18 cellular contexts compared by ENCODE assay signal in the genomic region with DNA sequence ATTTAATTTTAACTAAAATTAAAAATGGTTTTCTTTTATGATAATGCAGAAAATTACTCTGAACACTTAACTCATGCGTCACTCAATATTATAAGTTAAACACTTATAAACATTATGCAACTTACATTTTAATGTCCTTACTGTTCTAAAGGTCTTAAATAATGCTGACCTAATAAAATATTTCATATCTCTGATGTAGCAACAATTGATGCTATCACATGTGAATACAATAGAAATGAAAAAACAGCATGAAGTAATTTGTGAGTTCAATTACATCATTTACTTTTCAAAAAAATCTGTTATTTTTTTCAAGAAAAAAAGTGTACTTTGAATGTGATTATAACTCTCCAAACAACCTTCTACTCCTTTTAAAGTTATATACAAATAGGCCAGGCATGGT. TPM values are rescaled to one million over a fixed set of nuclear protein-coding genes. Genes with fewer than 3 reads are reported as not detected.
DNase-seq lines count a peak whose midpoint lies in the region; ATAC-seq and TF ChIP-seq lines count a peak whose summit lies in the region.
"Had no signal": no experiment of that assay in that cellular context is flagged by ENCODE, and none has a peak within 500 bp of the region (broad histone marks: within the 10 kb centered on the region; RNA-seq: fewer than 3 reads in every experiment).

No MANE protein-coding gene starts in this region.

- no peak overlapping the region for H3K4me3 Mint-ChIP-seq in activated CD4-positive, alpha-beta T cell treated with anti-CD3 and anti-CD28 coated beads for 36 hours
- H3K4me3 Mint-ChIP-seq: B cell; CD4-positive, alpha-beta T cell; GM23338 had no signal

- in situ Hi-C loops in IMR-90 (cut with MboI; ENCODE audit: low sequenced_read_pairs) = no loop called here

- H3K27ac ChIP-seq in SK-N-SH (ENCODE audit: low read depth in 2 of 2, low read length in 1 of 2) = no peak overlapping the region
- no peak overlapping the region for H3K27ac ChIP-seq in IMR-90 (ENCODE audit: insufficient read depth, low read length)
- H3K27ac ChIP-seq in smooth muscle cell (ENCODE audit: low read depth) = no peak overlapping the region
- H3K27ac ChIP-seq: 22Rv1 had no signal

- H2AFZ ChIP-seq in SK-N-SH (ENCODE audit: low read depth) (no peak overlapping the region), IMR-90 (replicated peaks; ENCODE audit: low read length, poor library complexity) (no peak overlapping the region), smooth muscle cell (ENCODE audit: low read depth) (no peak overlapping the region)
- H2AFZ ChIP-seq: GM23338 had no signal

- no peak for ATAC-seq in SK-N-SH treated with all-trans-retinoic acid at 6 μM for 48 hours
- ATAC-seq in IMR-90 (ENCODE audit: low read depth) = no peak
- ATAC-seq in HG03469 (IDR thresholded peaks at IDR 0.05; ENCODE audit: unreplicated experiment) = no peak
- no peak for ATAC-seq in GM19467 (IDR thresholded peaks at IDR 0.05; ENCODE audit: unreplicated experiment)
- ATAC-seq in activated CD4-positive, alpha-beta T cell treated with anti-CD3 and anti-CD28 coated beads for 36 hours = no peak
- ATAC-seq: GM12878, GM23338 had no signal

- no peak for DNase-seq in SK-N-SH
- DNase-seq in IMR-90 = no peak
- DNase-seq in fibroblast of pulmonary artery (ENCODE audit: low read depth) = peak; percentile 31
- DNase-seq in smooth muscle cell (lab: John Stamatoyannopoulos, UW; ENCODE audit: unreplicated experiment) = no peak
- no peak for DNase-seq in activated CD4-positive, alpha-beta T cell treated with anti-CD3 and anti-CD28 coated beads for 36 hours
- DNase-seq: C1 segment of cervical spinal cord; Calu3; CD4-positive, alpha-beta T cell; DMS 273 treated with DMSO at 0.1 percent for 48 hours; H7; KBM-7 had no signal

- no peak overlapping the region for H3K4me2 ChIP-seq in SK-N-SH
- H3K4me2 ChIP-seq in IMR-90 (ENCODE audit: low read depth, low read length) = no peak overlapping the region
- H3K4me2 ChIP-seq in smooth muscle cell = no peak overlapping the region
- H3K4me2 ChIP-seq: GM23338 had no signal

- H2AK9ac ChIP-seq in IMR-90 (replicated peaks; ENCODE audit: low read depth, low read length, poor library complexity) = no peak overlapping the region

- no peaks in the 10 kb centered on the region for H3K9me2 ChIP-seq in SK-N-SH

- H4K20me1 ChIP-seq in SK-N-SH (ENCODE audit: insufficient read depth) (no peaks in the 10 kb centered on the region), IMR-90 (ENCODE audit: insufficient read depth, low read length) (no peaks in the 10 kb centered on the region), smooth muscle cell (ENCODE audit: low read depth) (no peaks in the 10 kb centered on the region)

- H3K23ac ChIP-seq in IMR-90 (ENCODE audit: low read depth, low read length) = no peak overlapping the region

- no peak overlapping the region for H3K56ac ChIP-seq in IMR-90 (ENCODE audit: extremely low read depth, insufficient read depth, low read length)

- no peaks in the 10 kb centered on the region for H3K79me2 ChIP-seq in SK-N-SH (ENCODE audit: insufficient read depth)
- no peaks in the 10 kb centered on the region for H3K79me2 ChIP-seq in smooth muscle cell (ENCODE audit: low read depth)

- no peak overlapping the region for H2BK120ac ChIP-seq in IMR-90 (ENCODE audit: low read depth, low read length)

- H3K4me1 ChIP-seq in SK-N-SH (ENCODE audit: control insufficient read depth in 1 of 2, insufficient read depth in 2 of 2, low read depth in 1 of 2, low read length in 1 of 2) (no peaks in the 10 kb centered on the region), IMR-90 (ENCODE audit: control insufficient read depth, insufficient read depth, low read length) (no peaks in the 10 kb centered on the region), smooth muscle cell (ENCODE audit: low read depth) (no peaks in the 10 kb centered on the region)

- H3F3A ChIP-seq in SK-N-SH (replicated peaks; ENCODE audit: insufficient read depth) = no peaks in the 10 kb centered on the region
- no peaks in the 10 kb centered on the region for H3F3A ChIP-seq in smooth muscle cell (ENCODE audit: low read depth)

- H3K27me3 Mint-ChIP-seq in activated CD4-positive, alpha-beta T cell treated with anti-CD3 and anti-CD28 coated beads for 36 hours = no peaks in the 10 kb centered on the region
- H3K27me3 Mint-ChIP-seq: CD4-positive, alpha-beta T cell had no signal

- no peak for TF ChIP-seq POLR2A in IMR-90 (IDR thresholded peaks at IDR 0.05; ENCODE audit: low read depth, low read length)

- dilution Hi-C loops in IMR-90 (cut with HindIII; ENCODE audit: low sequenced_read_pairs, unreplicated experiment) = no loop called here

- H4K5ac ChIP-seq in IMR-90 (ENCODE audit: low read depth, low read length) = no peak overlapping the region

- H3K4ac ChIP-seq in IMR-90 (ENCODE audit: low read depth, low read length) = no peak overlapping the region

- BruUV-seq in IMR-90 (replicated peaks; lab: Mats Ljungman, UMichigan) = no TSS peak

- intact Hi-C loops in IMR-90 (cut with micrococcal nuclease) = no loop called here
- intact Hi-C loops in activated CD4-positive, alpha-beta T cell treated with anti-CD3 and anti-CD28 coated beads for 36 hours (cut with DNase I, micrococcal nuclease) = no loop called here

- H4K91ac ChIP-seq in IMR-90 (ENCODE audit: insufficient read depth, low read depth, low read length) = no peak overlapping the region

- H3K9me1 ChIP-seq in IMR-90 (ENCODE audit: insufficient read depth, low read length) = no peaks in the 10 kb centered on the region

- POLR2A ChIA-PET in SK-N-SH (lab: Yijun Ruan, JAX) = no interaction called here
- POLR2A ChIA-PET in IMR-90 (lab: Charles Lee; ENCODE audit: unreplicated experiment) = no interaction called here
- POLR2A ChIA-PET in activated CD4-positive, alpha-beta T cell treated with anti-CD3 and anti-CD28 coated beads for 36 hours (lab: Charles Lee) = no interaction called here

- H2BK20ac ChIP-seq in IMR-90 (ENCODE audit: low read depth, low read length) = no peak overlapping the region

- CTCF ChIA-PET in SK-N-SH (lab: Yijun Ruan, JAX) = interaction anchor here (0.6 kb wide), 1 partner anchor 647 kb away, joined by 3 read pairs; no protein-coding TSS in a partner anchor
- CTCF ChIA-PET in IMR-90 (lab: Yijun Ruan, JAX) = no interaction called here
- CTCF ChIA-PET in activated CD4-positive, alpha-beta T cell treated with anti-CD3 and anti-CD28 coated beads for 36 hours (lab: Charles Lee) = interaction anchor here (1.2 kb wide), 1 partner anchor 45 kb away, joined by 5 read pairs; no protein-coding TSS in a partner anchor

- no peak overlapping the region for H3K9ac ChIP-seq in SK-N-SH
- no peak overlapping the region for H3K9ac ChIP-seq in IMR-90 (ENCODE audit: low read depth, low read length)
- no peak overlapping the region for H3K9ac ChIP-seq in smooth muscle cell (ENCODE audit: low read depth)

- H3K4me1 Mint-ChIP-seq in activated CD4-positive, alpha-beta T cell treated with anti-CD3 and anti-CD28 coated beads for 36 hours = peaks cover 13% of the 10 kb centered on the region
- H3K4me1 Mint-ChIP-seq: B cell, GM23338 had no signal

- H3K27me3 ChIP-seq in SK-N-SH (ENCODE audit: insufficient read depth) (no peaks in the 10 kb centered on the region), IMR-90 (ENCODE audit: control insufficient read depth, insufficient read depth, low read length) (peaks cover 2% of the 10 kb centered on the region), smooth muscle cell (ENCODE audit: low read depth) (no peaks in the 10 kb centered on the region)

- H3K18ac ChIP-seq in IMR-90 (ENCODE audit: low read depth, low read length) = no peak overlapping the region

- no peaks in the 10 kb centered on the region for H3K36me3 Mint-ChIP-seq in activated CD4-positive, alpha-beta T cell treated with anti-CD3 and anti-CD28 coated beads for 36 hours (ENCODE audit: low read depth)

- no peaks in the 10 kb centered on the region for H3K36me3 ChIP-seq in SK-N-SH (replicated peaks in 1 of 2; ENCODE audit: control insufficient read depth in 1 of 2, insufficient read depth in 2 of 2, low read length in 1 of 2)
- H3K36me3 ChIP-seq in IMR-90 (ENCODE audit: control insufficient read depth, insufficient read depth, low read length) = no peaks in the 10 kb centered on the region
- H3K36me3 ChIP-seq in smooth muscle cell (ENCODE audit: low read depth) = no peaks in the 10 kb centered on the region

- no peak overlapping the region for H3K14ac ChIP-seq in IMR-90 (replicated peaks; ENCODE audit: low read depth, low read length)

- H4K8ac ChIP-seq in IMR-90 (ENCODE audit: low read depth in 2 of 2, low read length in 2 of 2) = no peak overlapping the region

- TF ChIP-seq CTCF in SK-N-SH (IDR thresholded peaks at IDR 0.05) = no peak
- TF ChIP-seq CTCF in IMR-90 (conservative IDR thresholded peaks at IDR 0.05; ENCODE audit: low read depth, low read length) = no peak
- no peak for TF ChIP-seq CTCF in fibroblast of pulmonary artery (IDR thresholded peaks at IDR 0.05; ENCODE audit: low read length, missing control alignments)
- no peak for TF ChIP-seq CTCF in smooth muscle cell (IDR thresholded peaks at IDR 0.05; ENCODE audit: borderline replicate concordance, insufficient read depth, poor library complexity, severe bottlenecking)

- no peak overlapping the region for H2BK15ac ChIP-seq in IMR-90 (ENCODE audit: low read depth, low read length)

- no peak overlapping the region for H2BK5ac ChIP-seq in IMR-90 (ENCODE audit: low read depth, low read length, poor library complexity, severe bottlenecking)

- H3K9me3 ChIP-seq in SK-N-SH (no peaks in the 10 kb centered on the region), IMR-90 (ENCODE audit: control insufficient read depth, insufficient read depth, low read length) (no peaks in the 10 kb centered on the region), smooth muscle cell (replicated peaks; ENCODE audit: low read depth) (no peaks in the 10 kb centered on the region)

- H3K9me3 Mint-ChIP-seq in activated CD4-positive, alpha-beta T cell treated with anti-CD3 and anti-CD28 coated beads for 36 hours (ENCODE audit: low read depth) = no peaks in the 10 kb centered on the region
- H3K9me3 Mint-ChIP-seq: CD4-positive, alpha-beta T cell had no signal

- WGBS in SK-N-SH (ENCODE audit: low lambda C conversion rate) = 95% methylated on average over 1 of the region's 1 CpG
- no CpG with 5 or more reads among the region's 1 CpG for WGBS in IMR-90 (ENCODE audit: extremely low coverage in 2 of 2, insufficient read length in 1 of 2), 2 experiments
- 97% methylated on average over 1 of the region's 1 CpG for WGBS in smooth muscle cell (ENCODE audit: low lambda C conversion rate)

- H2AK5ac ChIP-seq in IMR-90 (ENCODE audit: low read depth, low read length) = no peak overlapping the region

- H3K79me1 ChIP-seq in IMR-90 (ENCODE audit: low read depth in 1 of 2, low read length in 2 of 2) = no peaks in the 10 kb centered on the region

- no peak for TF ChIP-seq RAD21 in SK-N-SH (IDR thresholded peaks at IDR 0.05; ENCODE audit: low read length)
- no peak for TF ChIP-seq RAD21 in IMR-90 (IDR thresholded peaks at IDR 0.05; ENCODE audit: low read length)

- no peak overlapping the region for H3K27ac Mint-ChIP-seq in activated CD4-positive, alpha-beta T cell treated with anti-CD3 and anti-CD28 coated beads for 36 hours
- H3K27ac Mint-ChIP-seq: B cell; CD4-positive, alpha-beta T cell; GM23338 had no signal

- TF ChIP-seq EP300 in SK-N-SH (IDR thresholded peaks at IDR 0.05; ENCODE audit: borderline replicate concordance in 1 of 2, low read depth in 1 of 2, low read length in 1 of 2) = no peak

- H3K4me3 ChIP-seq in SK-N-SH (ENCODE audit: low read depth in 2 of 2, low read length in 1 of 2) = no peak overlapping the region
- H3K4me3 ChIP-seq in IMR-90 (ENCODE audit: insufficient read depth, low read depth, low read length) = no peak overlapping the region
- no peak overlapping the region for H3K4me3 ChIP-seq in fibroblast of pulmonary artery (replicated peaks; ENCODE audit: low read depth, low read length)
- no peak overlapping the region for H3K4me3 ChIP-seq in smooth muscle cell
- H3K4me3 ChIP-seq: GM12878, GM23338 had no signal

RNA-seq across cellular contexts. Expression of a gene that starts 26.4 kb away (rescaled TPM):
- 90.2 and 124 TPM in 2 replicates for polyA plus RNA-seq in SK-N-SH (2012; rRNA removed)
- polyA plus RNA-seq in SK-N-SH (2012; cell fraction: cytosol; rRNA removed) = 83.8 and 93.9 TPM in 2 replicates
- polyA plus RNA-seq in SK-N-SH (2012; cell fraction: nucleus; rRNA removed) = 62.3 and 87.7 TPM in 2 replicates
- 49.3 and 70.3 TPM in 2 replicates for total RNA-seq in IMR-90 (2012; rRNA removed)
- polyA plus RNA-seq in IMR-90 (2012; rRNA removed) = 82.0 and 138 TPM in 2 replicates
- polyA plus RNA-seq in IMR-90 (2012; cell fraction: cytosol; rRNA removed) = 66.1 and 66.5 TPM in 2 replicates
- polyA plus RNA-seq in IMR-90 (2012; cell fraction: nucleus; rRNA removed; ENCODE audit: low replicate concordance) = 16.5 and 39.0 TPM in 2 replicates
- 46.8 and 59.0 TPM in 2 replicates for total RNA-seq in smooth muscle cell
- 178 and 215 TPM in 2 replicates for polyA plus RNA-seq in smooth muscle cell
- 10 to 100 TPM; 44.3 to 50.4 TPM for total RNA-seq in activated CD4-positive, alpha-beta T cell treated with anti-CD3 and anti-CD28 coated beads for 36 hours

RNA-seq across cellular contexts. Expression of a gene that starts 28.1 kb away (rescaled TPM):
- 6.0 and 6.9 TPM in 2 replicates for polyA plus RNA-seq in SK-N-SH (2012; rRNA removed)
- 6.3 and 8.9 TPM in 2 replicates for polyA plus RNA-seq in SK-N-SH (2012; cell fraction: cytosol; rRNA removed)
- polyA plus RNA-seq in SK-N-SH (2012; cell fraction: nucleus; rRNA removed) = 4.1 and 5.9 TPM in 2 replicates
- total RNA-seq in IMR-90 (2012; rRNA removed) = 18.6 and 30.6 TPM in 2 replicates
- 6.2 and 6.9 TPM in 2 replicates for polyA plus RNA-seq in IMR-90 (2012; rRNA removed)
- polyA plus RNA-seq in IMR-90 (2012; cell fraction: cytosol; rRNA removed) = 1.2 and 3.6 TPM in 2 replicates
- 3.2 and 4.9 TPM in 2 replicates for polyA plus RNA-seq in IMR-90 (2012; cell fraction: nucleus; rRNA removed; ENCODE audit: low replicate concordance)
- 32.1 and 35.3 TPM in 2 replicates for total RNA-seq in smooth muscle cell
- polyA plus RNA-seq in smooth muscle cell = 11.6 and 13.3 TPM in 2 replicates
- 100 to 1,000 TPM in 1 of 2 experiments, 10 to 100 TPM in 1; 94.0 to 101 TPM for total RNA-seq in activated CD4-positive, alpha-beta T cell treated with anti-CD3 and anti-CD28 coated beads for 36 hours
